ENCODE assay signal across 22 cellular contexts in genomic region chr10:30550967-30551815, GRCh38.
DNase-seq lines count a peak whose midpoint lies in the region; ATAC-seq lines count a peak whose summit lies in the region.
"Had no signal": no experiment of that assay in that cellular context is flagged by ENCODE, and none has a peak within 500 bp of the region (broad histone marks: within the 10 kb centered on the region; RNA-seq: fewer than 3 reads in every experiment).

No MANE protein-coding gene starts in this region.

- no peak overlapping the region for H2BK12ac ChIP-seq in mesenchymal stem cell (ENCODE audit: low read length in 2 of 2)

- peak overlapping the region in 6 of 11 experiments; percentile 13 to 65 (median 41); a peak in 7 of 22 replicates for H3K27ac ChIP-seq in BLaER1 treated with 17β-estradiol and CSF1 and Interleukin-3, amounts not matched to agents 10 nM and 100 nM
- H3K27ac ChIP-seq in mesenchymal stem cell (ENCODE audit: low read length, poor library complexity, severe bottlenecking) = no peak overlapping the region
- H3K27ac ChIP-seq in caudate nucleus (ENCODE audit: low read depth, low read length) = no peak overlapping the region
- H3K27ac ChIP-seq: HL-60, KMS-11 had no signal

- no peak overlapping the region for H2BK5ac ChIP-seq in mesenchymal stem cell (ENCODE audit: low read depth, low read length, poor library complexity, severe bottlenecking)

- no peaks in the 10 kb centered on the region for H4K20me1 ChIP-seq in BLaER1 treated with 17β-estradiol and CSF1 and Interleukin-3, amounts not matched to agents 10 nM and 100 nM

- 97% methylated on average over 7 of the region's 10 CpGs for WGBS in mesenchymal stem cell

- no peaks in the 10 kb centered on the region for H3K9me3 ChIP-seq in BLaER1 treated with 17β-estradiol and CSF1 and Interleukin-3, amounts not matched to agents 10 nM and 100 nM (replicated peaks in 1 of 11)
- H3K9me3 ChIP-seq in mesenchymal stem cell (ENCODE audit: control insufficient read depth, low read length) = no peaks in the 10 kb centered on the region

- H2AFZ ChIP-seq in mesenchymal stem cell (ENCODE audit: low read depth, low read length) = no peak overlapping the region

- H3K14ac ChIP-seq in mesenchymal stem cell (ENCODE audit: low read length in 2 of 2) = no peak overlapping the region

- no peak overlapping the region for H4K8ac ChIP-seq in mesenchymal stem cell (ENCODE audit: low read length)

- H3K36me3 ChIP-seq in BLaER1 treated with 17β-estradiol and CSF1 and Interleukin-3, amounts not matched to agents 10 nM and 100 nM = no peaks in the 10 kb centered on the region
- H3K36me3 ChIP-seq in mesenchymal stem cell (ENCODE audit: control insufficient read depth in 1 of 2, insufficient read depth in 2 of 2, low read depth in 1 of 2, low read length in 2 of 2) = no peaks in the 10 kb centered on the region

- H3K4me2 ChIP-seq in BLaER1 treated with 17β-estradiol and CSF1 and Interleukin-3, amounts not matched to agents 10 nM and 100 nM = peak overlapping the region in 10 of 11 experiments; percentile 18 to 63 (median 54); a peak in 19 of 22 replicates
- no peak overlapping the region for H3K4me2 ChIP-seq in mesenchymal stem cell (ENCODE audit: low read length, poor library complexity, severe bottlenecking)
- H3K4me2 ChIP-seq: KMS-11 had no signal

- no peak overlapping the region for H2BK15ac ChIP-seq in mesenchymal stem cell (ENCODE audit: low read depth, poor library complexity, severe bottlenecking)

- no peaks in the 10 kb centered on the region for H3K27me3 ChIP-seq in BLaER1 treated with 17β-estradiol and CSF1 and Interleukin-3, amounts not matched to agents 10 nM and 100 nM
- no peaks in the 10 kb centered on the region for H3K27me3 ChIP-seq in mesenchymal stem cell (ENCODE audit: control insufficient read depth in 1 of 2, insufficient read depth in 1 of 2, low read length in 2 of 2)

- H3K4me3 ChIP-seq in BLaER1 treated with 17β-estradiol and CSF1 and Interleukin-3, amounts not matched to agents 10 nM and 100 nM = no peak overlapping the region
- H3K4me3 ChIP-seq in mesenchymal stem cell (ENCODE audit: insufficient read depth in 1 of 2, low read depth in 1 of 2, low read length in 2 of 2) = no peak overlapping the region
- H3K4me3 ChIP-seq: GM12878 had no signal

- no peaks in the 10 kb centered on the region for H3K79me1 ChIP-seq in mesenchymal stem cell (replicated peaks; ENCODE audit: low read length, poor library complexity, severe bottlenecking)

- H4K91ac ChIP-seq in mesenchymal stem cell (ENCODE audit: low read length) = peak overlapping the region; percentile 85

- H2BK120ac ChIP-seq in mesenchymal stem cell (ENCODE audit: low read depth, low read length) = no peak overlapping the region

- H3K4me1 ChIP-seq in BLaER1 treated with 17β-estradiol and CSF1 and Interleukin-3, amounts not matched to agents 10 nM and 100 nM = peaks cover 32 to 74% (median 38%) of the 10 kb centered on the region in 10 experiments
- H3K4me1 ChIP-seq in mesenchymal stem cell (ENCODE audit: control insufficient read depth, insufficient read depth, low read depth, low read length) = peaks cover 2% of the 10 kb centered on the region

- ATAC-seq in activated CD4-positive, CD25-positive, alpha-beta regulatory T cell treated with anti-CD3 and anti-CD28 coated beads, Interleukin-2, amount 50 U/mL, for 24 hours = no peak
- no peak for ATAC-seq in HG03565 (IDR thresholded peaks at IDR 0.05; ENCODE audit: unreplicated experiment)
- ATAC-seq: GM12878, HepG2 had no signal

- DNase-seq in CMK (ENCODE audit: low read depth) (peak; percentile 34), UCSD-AML1 (lab: John Stamatoyannopoulos, UW; ENCODE audit: unreplicated experiment) (peak; percentile 49), mesenchymal stem cell (no peak), caudate nucleus (lab: John Stamatoyannopoulos, UW) (no peak)
- DNase-seq: C1 segment of cervical spinal cord, DMS53, EL, H9, HFFc6, NCI-H1694 treated with DMSO at 0.1 percent for 48 hours, NCI-H2081 treated with DMSO at 0.1 percent for 48 hours, NCI-H446 treated with DMSO at 0.1 percent for 48 hours, NCI-H526 treated with DMSO at 0.1 percent for 48 hours, OCI-M1, Right ventricle myocardium superior had no signal

- no peak overlapping the region for H3K4ac ChIP-seq in mesenchymal stem cell (ENCODE audit: low read depth in 1 of 2, low read length in 2 of 2)

- H3K18ac ChIP-seq in mesenchymal stem cell (ENCODE audit: low read depth in 1 of 2, low read length in 2 of 2) = no peak overlapping the region

- no peak overlapping the region; a peak in 1 of 22 replicates for H3K9ac ChIP-seq in BLaER1 treated with 17β-estradiol and CSF1 and Interleukin-3, amounts not matched to agents 10 nM and 100 nM
- H3K9ac ChIP-seq in mesenchymal stem cell (ENCODE audit: low read length) = no peak overlapping the region
- H3K9ac ChIP-seq: KMS-11 had no signal

- H2AK5ac ChIP-seq in mesenchymal stem cell (ENCODE audit: low read length, severe bottlenecking) = no peak overlapping the region

- no peak overlapping the region for H3K23ac ChIP-seq in mesenchymal stem cell (ENCODE audit: low read length in 2 of 2)

Comparison
In these comparisons a context has a peak if more than half of its experiments do, and no peak if none do; other contexts are left out.
1. H3K27ac ChIP-seq: peak in BLaER1 treated with 17β-estradiol and CSF1 and Interleukin-3, amounts not matched to agents 10 nM and 100 nM (6 of 11); none in mesenchymal stem cell (single experiment) and caudate nucleus (single experiment).
2. DNase-seq: peak in CMK (single experiment) and UCSD-AML1 (single experiment); none in mesenchymal stem cell (single experiment) and caudate nucleus (0 of 61).